In genomic region chr10:52890281-52890680, GRCh38 we compare ENCODE assay signal across 17 cellular contexts.
DNase-seq lines count a peak whose midpoint lies in the region; ATAC-seq and TF ChIP-seq lines count a peak whose summit lies in the region.
"Had no signal": no experiment of that assay in that cellular context is flagged by ENCODE, and none has a peak within 500 bp of the region (broad histone marks: within the 10 kb centered on the region; RNA-seq: fewer than 3 reads in every experiment).

No MANE protein-coding gene starts in this region.

- H2BK5ac ChIP-seq in mesenchymal stem cell (ENCODE audit: low read depth, low read length, poor library complexity, severe bottlenecking), result no peak overlapping the region

- H4K8ac ChIP-seq in mesenchymal stem cell (ENCODE audit: low read length), result no peak overlapping the region

- H3K4me3 Mint-ChIP-seq in WTC11, result no peak overlapping the region
- H3K4me3 Mint-ChIP-seq: CD14-positive monocyte; CD4-positive, alpha-beta memory T cell had no signal

- H4K91ac ChIP-seq in mesenchymal stem cell (ENCODE audit: low read length), result peak overlapping the region; percentile 34

- H3K4ac ChIP-seq in mesenchymal stem cell (ENCODE audit: low read depth in 1 of 2, low read length in 2 of 2), result no peak overlapping the region

- no peaks in the 10 kb centered on the region for H3K79me1 ChIP-seq in mesenchymal stem cell (replicated peaks; ENCODE audit: low read length, poor library complexity, severe bottlenecking)

- no TSS peak for BruUV-seq in Panc1 (replicated peaks; lab: Mats Ljungman, UMichigan)

- no peak overlapping the region for H3K4me3 ChIP-seq in Panc1 (ENCODE audit: low read depth in 2 of 2, low read length in 2 of 2)
- no peak overlapping the region for H3K4me3 ChIP-seq in mesenchymal stem cell (ENCODE audit: insufficient read depth in 1 of 2, low read depth in 1 of 2, low read length in 2 of 2)
- H3K4me3 ChIP-seq in parathyroid adenoma (ENCODE audit: low read depth, low read length), result no peak overlapping the region
- H3K4me3 ChIP-seq in upper lobe of right lung, result no peak overlapping the region
- H3K4me3 ChIP-seq in WERI-Rb-1 (ENCODE audit: low read depth, low read length), result no peak overlapping the region
- H3K4me3 ChIP-seq: BLaER1, HAP-1 had no signal

- H3K9me3 Mint-ChIP-seq in WTC11, result no peaks in the 10 kb centered on the region
- H3K9me3 Mint-ChIP-seq: CD14-positive monocyte had no signal

- H2BK120ac ChIP-seq in mesenchymal stem cell (ENCODE audit: low read depth, low read length), result no peak overlapping the region

- H3K79me2 ChIP-seq in parathyroid adenoma, result no peaks in the 10 kb centered on the region

- ATAC-seq in Panc1, result peak; percentile 34; the same call in 1 of the 2 replicates
- peak; percentile 27 for ATAC-seq in upper lobe of right lung
- no peak for ATAC-seq in WTC11

- no peak overlapping the region for H2AK5ac ChIP-seq in mesenchymal stem cell (ENCODE audit: low read length, severe bottlenecking)

- H3K14ac ChIP-seq in mesenchymal stem cell (ENCODE audit: low read length in 2 of 2), result no peak overlapping the region

- in situ Hi-C loops in Panc1 (cut with HindIII; ENCODE audit: low pct_unique_long_range_greater_than_20kb, low sequenced_read_pairs), result no loop called here

- H3K27me3 Mint-ChIP-seq in WTC11 (ENCODE audit: low read depth), result no peaks in the 10 kb centered on the region; the same call in 1 of the 2 replicates
- H3K27me3 Mint-ChIP-seq: CD4-positive, alpha-beta memory T cell had no signal

- H3K23ac ChIP-seq in mesenchymal stem cell (ENCODE audit: low read length in 2 of 2), result no peak overlapping the region

- CTCF ChIA-PET in Panc1 (lab: Charles Lee) (no interaction called here), WTC11 (lab: Charles Lee) (interaction anchor here (1.1 to 1.9 kb wide), 2 partner anchors 59 to 61 kb away, joined by 3 to 4 read pairs; no protein-coding TSS in a partner anchor)

- no peak overlapping the region for H2AFZ ChIP-seq in mesenchymal stem cell (ENCODE audit: low read depth, low read length)
- peak overlapping the region; percentile 13 for H2AFZ ChIP-seq in parathyroid adenoma

- no peak for TF ChIP-seq CTCF in Panc1 (IDR thresholded peaks at IDR 0.05)
- no peak for TF ChIP-seq CTCF in parathyroid adenoma (IDR thresholded peaks at IDR 0.05)
- TF ChIP-seq CTCF in upper lobe of right lung (IDR thresholded peaks at IDR 0.05), result no peak
- no peak for TF ChIP-seq CTCF in WERI-Rb-1 (IDR thresholded peaks at IDR 0.05; ENCODE audit: low read depth, low read length)
- no peak for TF ChIP-seq CTCF in WTC11 (IDR thresholded peaks at IDR 0.05)

- H3K4me2 ChIP-seq in mesenchymal stem cell (ENCODE audit: low read length, poor library complexity, severe bottlenecking), result no peak overlapping the region
- no peak overlapping the region for H3K4me2 ChIP-seq in parathyroid adenoma (ENCODE audit: low read length)
- H3K4me2 ChIP-seq: BLaER1 had no signal

- WGBS in mesenchymal stem cell, result 96% methylated on average over 15 of the region's 17 CpGs

- no peak overlapping the region; the same call in 1 of the 2 replicates for H3K27ac Mint-ChIP-seq in WTC11
- H3K27ac Mint-ChIP-seq: CD14-positive monocyte; CD4-positive, alpha-beta memory T cell had no signal

- no peak overlapping the region for H2BK12ac ChIP-seq in mesenchymal stem cell (ENCODE audit: low read length in 2 of 2)

- H3K36me3 Mint-ChIP-seq in WTC11, result peaks cover 2% of the 10 kb centered on the region
- H3K36me3 Mint-ChIP-seq: CD14-positive monocyte; CD4-positive, alpha-beta memory T cell had no signal

- H3K9me3 ChIP-seq in Panc1 (ENCODE audit: control insufficient read depth, insufficient read depth, low read depth, low read length), result no peaks in the 10 kb centered on the region
- H3K9me3 ChIP-seq in mesenchymal stem cell (ENCODE audit: control insufficient read depth, low read length), result no peaks in the 10 kb centered on the region
- H3K9me3 ChIP-seq in parathyroid adenoma (ENCODE audit: control insufficient read depth, low read length), result no peaks in the 10 kb centered on the region
- no peaks in the 10 kb centered on the region for H3K9me3 ChIP-seq in upper lobe of right lung
- no peaks in the 10 kb centered on the region for H3K9me3 ChIP-seq in WERI-Rb-1 (ENCODE audit: severe bottlenecking)
- H3K9me3 ChIP-seq: BLaER1, HAP-1 had no signal

- H3K27me3 ChIP-seq in Panc1 (ENCODE audit: control insufficient read depth, insufficient read depth, low read length), result no peaks in the 10 kb centered on the region
- H3K27me3 ChIP-seq in mesenchymal stem cell (ENCODE audit: control insufficient read depth in 1 of 2, insufficient read depth in 1 of 2, low read length in 2 of 2), result peaks cover 0 to 21% of the 10 kb centered on the region in 2 experiments
- H3K27me3 ChIP-seq in parathyroid adenoma (ENCODE audit: control insufficient read depth, insufficient read depth, low read length), result no peaks in the 10 kb centered on the region
- H3K27me3 ChIP-seq in upper lobe of right lung, result no peaks in the 10 kb centered on the region
- H3K27me3 ChIP-seq in WERI-Rb-1 (ENCODE audit: insufficient read depth, low read depth, severe bottlenecking), result no peaks in the 10 kb centered on the region
- H3K27me3 ChIP-seq: BLaER1 had no signal

- POLR2A ChIA-PET in Panc1 (lab: Charles Lee), result no interaction called here
- POLR2A ChIA-PET in WTC11 (lab: Charles Lee), result no interaction called here

- no peaks in the 10 kb centered on the region for H3K36me3 ChIP-seq in Panc1 (ENCODE audit: control insufficient read depth, insufficient read depth, low read length)
- H3K36me3 ChIP-seq in mesenchymal stem cell (ENCODE audit: control insufficient read depth in 1 of 2, insufficient read depth in 2 of 2, low read depth in 1 of 2, low read length in 2 of 2), result no peaks in the 10 kb centered on the region
- H3K36me3 ChIP-seq in parathyroid adenoma (ENCODE audit: control insufficient read depth, insufficient read depth, low read length), result no peaks in the 10 kb centered on the region
- no peaks in the 10 kb centered on the region for H3K36me3 ChIP-seq in upper lobe of right lung
- H3K36me3 ChIP-seq in WERI-Rb-1, result no peaks in the 10 kb centered on the region
- H3K36me3 ChIP-seq: BLaER1, HAP-1 had no signal

- H3K4me1 ChIP-seq in Panc1 (ENCODE audit: control insufficient read depth, insufficient read depth, low read length), result no peaks in the 10 kb centered on the region
- no peaks in the 10 kb centered on the region for H3K4me1 ChIP-seq in mesenchymal stem cell (ENCODE audit: control insufficient read depth, insufficient read depth, low read depth, low read length)
- peaks cover 47% of the 10 kb centered on the region for H3K4me1 ChIP-seq in parathyroid adenoma
- H3K4me1 ChIP-seq in upper lobe of right lung, result no peaks in the 10 kb centered on the region
- H3K4me1 ChIP-seq: BLaER1, HAP-1 had no signal

- H3K18ac ChIP-seq in mesenchymal stem cell (ENCODE audit: low read depth in 1 of 2, low read length in 2 of 2), result no peak overlapping the region

- H3K27ac ChIP-seq in Panc1 (ENCODE audit: low read length) (no peak overlapping the region), mesenchymal stem cell (ENCODE audit: low read length, poor library complexity, severe bottlenecking) (no peak overlapping the region), parathyroid adenoma (peak overlapping the region; percentile 92), upper lobe of right lung (no peak overlapping the region), WERI-Rb-1 (no peak overlapping the region)
- H3K27ac ChIP-seq: BLaER1 had no signal

- DNase-seq in Panc1 (ENCODE audit: low read depth, low spot score) (no peak), mesenchymal stem cell (no peak), upper lobe of right lung (no peak), WERI-Rb-1 (no peak), HPDE6-E6E7 (ENCODE audit: extremely low spot score) (no peak), WTC11 (ENCODE audit: low spot score) (no peak)
- DNase-seq in activated CD8-positive, alpha-beta memory T cell treated with anti-CD3 and anti-CD28 coated beads for 24 hours, result no peak
- DNase-seq: 8988T; Calu3; CD4-positive, alpha-beta memory T cell; DMS79 treated with DMSO at 0.1 percent for 48 hours; GF-D8; GOT3 had no signal

- peaks cover 27% of the 10 kb centered on the region for H3K4me1 Mint-ChIP-seq in WTC11
- H3K4me1 Mint-ChIP-seq: CD14-positive monocyte; CD4-positive, alpha-beta memory T cell had no signal

- no peak overlapping the region for H2BK15ac ChIP-seq in mesenchymal stem cell (ENCODE audit: low read depth, poor library complexity, severe bottlenecking)

- H3K9ac ChIP-seq in mesenchymal stem cell (ENCODE audit: low read length), result no peak overlapping the region
- H3K9ac ChIP-seq in parathyroid adenoma, result no peak overlapping the region
- H3K9ac ChIP-seq: BLaER1 had no signal

- intact Hi-C loops in Panc1 (cut with micrococcal nuclease; ENCODE audit: unreplicated experiment), result no loop called here
- intact Hi-C loops in upper lobe of right lung (cut with DNase I), result no loop called here

TF ChIP-seq in WTC11, 78 proteins besides CTCF, POLR2A, EP300 and RAD21 (continues in another document):
- TF ChIP-seq ELF4 (CRISPR knock-in tag; IDR thresholded peaks at IDR 0.05; ENCODE audit: low read depth) (no peak), ZNF512 (CRISPR knock-in tag; IDR thresholded peaks at IDR 0.05; ENCODE audit: borderline replicate concordance) (no peak), JUN (CRISPR knock-in tag; IDR thresholded peaks at IDR 0.05) (no peak), TCF7 (CRISPR knock-in tag; IDR thresholded peaks at IDR 0.05; ENCODE audit: low read depth) (no peak)
